23 cellular contexts compared by ENCODE assay signal in genomic region chr7:54831046-54831643, GRCh38.
DNase-seq lines count a peak whose midpoint lies in the region; ATAC-seq and TF ChIP-seq lines count a peak whose summit lies in the region.
"Had no signal": no experiment of that assay in that cellular context is flagged by ENCODE, and none has a peak within 500 bp of the region (broad histone marks: within the 10 kb centered on the region; RNA-seq: fewer than 3 reads in every experiment).

No MANE protein-coding gene starts in this region.

- no peaks in the 10 kb centered on the region for H3K36me3 ChIP-seq in Panc1 (ENCODE audit: control insufficient read depth, insufficient read depth, low read length)
- H3K36me3 ChIP-seq in upper lobe of right lung: no peaks in the 10 kb centered on the region
- H3K36me3 ChIP-seq: left ventricle myocardium inferior, transverse colon had no signal

- H3K4me1 ChIP-seq in Panc1 (ENCODE audit: control insufficient read depth, insufficient read depth, low read length): 0 out of 2 replicates have a peak, but pooled peaks cover 3% of the 10 kb centered on the region
- no peaks in the 10 kb centered on the region for H3K4me1 ChIP-seq in upper lobe of right lung
- H3K4me1 ChIP-seq: left ventricle myocardium inferior, transverse colon had no signal

- DNase-seq in H4 (ENCODE audit: low spot score) (peak; percentile 49), Panc1 (ENCODE audit: low read depth, low spot score) (no peak), epithelial cell of prostate (ENCODE audit: low read depth, low spot score) (peak; percentile 80), upper lobe of right lung (no peak)
- no peak for DNase-seq in activated CD4-positive, alpha-beta T cell treated with anti-CD3 and anti-CD28 coated beads for 48 hours
- DNase-seq: activated CD8-positive, alpha-beta memory T cell treated with anti-CD3 and anti-CD28 coated beads for 24 hours; activated naive CD4-positive, alpha-beta T cell treated with anti-CD3 and anti-CD28 coated beads for 36 hours; activated T-cell treated with anti-CD3 and anti-CD28 coated beads, Interleukin-2, amount 50 U/mL, for 48 hours; aorta; HCEC 1CT; left ventricle myocardium inferior; mucosa of descending colon; NCI-H187 treated with DMSO at 0.1 percent for 48 hours; NCI-H345; NK-92 treated with Interleukin-12 subunit alpha and Interleukin-12 subunit beta, amount 100 ng/mL, for 24 hours; stimulated activated CD4-positive, alpha-beta T cell treated with anti-CD3 and anti-CD28 coated beads, Interleukin-2, amount 100 ng/mL, for 48 hours; stimulated activated naive CD4-positive, alpha-beta T cell treated with Interleukin-2 at 50 U/mL for 16 hours; transverse colon had no signal

- H3K4me3 ChIP-seq in Panc1 (ENCODE audit: low read depth in 2 of 2, low read length in 2 of 2) (no peak overlapping the region), upper lobe of right lung (no peak overlapping the region)
- H3K4me3 ChIP-seq: K562, left ventricle myocardium inferior, mucosa of descending colon, transverse colon had no signal

- H3K27me3 ChIP-seq in Panc1 (ENCODE audit: control insufficient read depth, insufficient read depth, low read length): no peaks in the 10 kb centered on the region
- H3K27me3 ChIP-seq in upper lobe of right lung: no peaks in the 10 kb centered on the region

- no TSS peak for BruUV-seq in Panc1 (replicated peaks; lab: Mats Ljungman, UMichigan)

- H3K27ac ChIP-seq in Panc1 (ENCODE audit: low read length) (no peak overlapping the region), epithelial cell of prostate (peak overlapping the region; percentile 99), upper lobe of right lung (no peak overlapping the region)
- H3K27ac ChIP-seq: HL-60, left ventricle myocardium inferior, transverse colon had no signal

- POLR2A ChIA-PET in Panc1 (lab: Charles Lee): no interaction called here

- CTCF ChIA-PET in Panc1 (lab: Charles Lee): no interaction called here

- H3K9me3 ChIP-seq in Panc1 (ENCODE audit: control insufficient read depth, insufficient read depth, low read depth, low read length) (no peaks in the 10 kb centered on the region), upper lobe of right lung (no peaks in the 10 kb centered on the region)
- H3K9me3 ChIP-seq: mucosa of descending colon, transverse colon had no signal

- in situ Hi-C loops in Panc1 (cut with HindIII; ENCODE audit: low pct_unique_long_range_greater_than_20kb, low sequenced_read_pairs): no loop called here

- peak; percentile 60; the same call in 1 of the 2 replicates for ATAC-seq in Panc1
- ATAC-seq in upper lobe of right lung: peak; percentile 20
- no peak for ATAC-seq in HG03354 (IDR thresholded peaks at IDR 0.05; ENCODE audit: poor library complexity, severe bottlenecking, unreplicated experiment)
- ATAC-seq in HG02678 (IDR thresholded peaks at IDR 0.05; ENCODE audit: unreplicated experiment): no peak
- ATAC-seq: activated CD4-positive, CD25-positive, alpha-beta regulatory T cell treated with anti-CD3 and anti-CD28 coated beads, Interleukin-2, amount 50 U/mL, for 24 hours; K562 had no signal

- intact Hi-C loops in Panc1 (cut with micrococcal nuclease; ENCODE audit: unreplicated experiment) (no loop called here), upper lobe of right lung (cut with DNase I) (no loop called here)

- TF ChIP-seq CTCF in Panc1 (IDR thresholded peaks at IDR 0.05): no peak
- TF ChIP-seq CTCF in upper lobe of right lung (IDR thresholded peaks at IDR 0.05): no peak

Comparison
In these comparisons a context has a peak if more than half of its experiments do, and no peak if none do; other contexts are left out.
1. DNase-seq: peak in H4 (single experiment) and epithelial cell of prostate (single experiment); none in Panc1 (single experiment), upper lobe of right lung (single experiment) and activated CD4-positive, alpha-beta T cell treated with anti-CD3 and anti-CD28 coated beads for 48 hours (single experiment).
2. ATAC-seq: peak in Panc1 (single experiment) and upper lobe of right lung (single experiment); none in HG03354 (single experiment) and HG02678 (single experiment).